18 cellular contexts compared by ENCODE assay signal in the genomic region with DNA sequence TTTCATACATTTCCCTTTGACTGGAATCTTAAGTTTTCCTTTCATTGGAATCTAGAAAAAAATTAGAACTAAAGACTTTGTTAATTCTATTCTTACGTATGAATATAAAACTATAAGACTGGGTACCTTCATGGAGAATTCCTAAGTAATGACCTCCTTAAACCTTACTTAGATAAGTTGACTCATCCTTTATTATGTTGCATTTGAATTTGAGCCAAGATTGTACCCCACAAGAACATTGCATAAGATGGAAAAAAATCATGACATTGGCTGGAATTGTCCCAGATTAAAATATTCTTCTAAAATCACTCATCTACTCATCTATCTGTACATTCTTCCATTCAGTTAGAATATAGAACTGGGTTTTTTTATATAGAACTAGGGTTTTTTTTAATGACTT.
"Had no signal": no experiment of that assay in that cellular context is flagged by ENCODE, and none has a peak within 500 bp of the region (broad histone marks: within the 10 kb centered on the region; RNA-seq: fewer than 3 reads in every experiment).

No MANE protein-coding gene starts in this region.

- H3K36me3 Mint-ChIP-seq: activated naive CD4-positive, alpha-beta T cell treated with anti-CD3 and anti-CD28 coated beads, Interleukin-2, amount 50 U/mL, for 24 hours; natural killer cell; WTC11 had no signal

- DNase-seq: activated CD4-positive, alpha-beta T cell treated with anti-CD3 and anti-CD28 coated beads for 4 hours; activated CD8-positive, alpha-beta memory T cell treated with anti-CD3 and anti-CD28 coated beads, Interleukin-2, amount 50 U/mL, for 4 hours; activated CD8-positive, alpha-beta T cell treated with anti-CD3 and anti-CD28 coated beads, Interleukin-2, amount 10 ng/mL, durations not matched to agents 7 days and 5 days; activated effector memory CD4-positive, alpha-beta T cell treated with anti-CD3 and anti-CD28 coated beads, Interleukin-2, amount 50 U/mL, for 16 hours; activated T-cell treated with anti-CD3 and anti-CD28 coated beads, Interleukin-2, amount 50 U/mL, for 48 hours; adrenal gland; body of pancreas; effector memory CD8-positive, alpha-beta T cell; mesenchymal stem cell; natural killer cell; retina; stimulated activated CD4-positive, alpha-beta T cell treated with anti-CD3 and anti-CD28 coated beads, Interleukin-4, amount 100 ng/mL, for 24 hours; stimulated activated naive CD4-positive, alpha-beta T cell; substantia nigra; T-helper 17 cell; uterus had no signal

- H3K9me3 Mint-ChIP-seq: activated naive CD4-positive, alpha-beta T cell treated with anti-CD3 and anti-CD28 coated beads, Interleukin-2, amount 50 U/mL, for 24 hours; effector memory CD8-positive, alpha-beta T cell; natural killer cell had no signal

- H3K4me3 Mint-ChIP-seq: activated CD8-positive, alpha-beta T cell treated with anti-CD3 and anti-CD28 coated beads, Interleukin-2, amount 10 ng/mL, durations not matched to agents 7 days and 5 days; activated naive CD4-positive, alpha-beta T cell treated with anti-CD3 and anti-CD28 coated beads, Interleukin-2, amount 50 U/mL, for 24 hours; effector memory CD8-positive, alpha-beta T cell; natural killer cell; T-helper 17 cell; WTC11 had no signal

- ATAC-seq: activated CD8-positive, alpha-beta T cell treated with anti-CD3 and anti-CD28 coated beads, Interleukin-2, amount 10 ng/mL, durations not matched to agents 7 days and 5 days; body of pancreas; effector memory CD8-positive, alpha-beta T cell; natural killer cell; T-helper 17 cell; WTC11 had no signal

- H3K4me1 Mint-ChIP-seq: activated naive CD4-positive, alpha-beta T cell treated with anti-CD3 and anti-CD28 coated beads, Interleukin-2, amount 50 U/mL, for 24 hours; T-helper 17 cell had no signal

- H3K27me3 Mint-ChIP-seq: effector memory CD8-positive, alpha-beta T cell had no signal

- H3K27ac Mint-ChIP-seq: activated CD8-positive, alpha-beta T cell treated with anti-CD3 and anti-CD28 coated beads, Interleukin-2, amount 10 ng/mL, durations not matched to agents 7 days and 5 days; activated naive CD4-positive, alpha-beta T cell treated with anti-CD3 and anti-CD28 coated beads, Interleukin-2, amount 50 U/mL, for 24 hours; effector memory CD8-positive, alpha-beta T cell; natural killer cell; T-helper 17 cell; WTC11 had no signal
